Comparison of ENCODE assay signal across 8 cellular contexts in the genomic region with DNA sequence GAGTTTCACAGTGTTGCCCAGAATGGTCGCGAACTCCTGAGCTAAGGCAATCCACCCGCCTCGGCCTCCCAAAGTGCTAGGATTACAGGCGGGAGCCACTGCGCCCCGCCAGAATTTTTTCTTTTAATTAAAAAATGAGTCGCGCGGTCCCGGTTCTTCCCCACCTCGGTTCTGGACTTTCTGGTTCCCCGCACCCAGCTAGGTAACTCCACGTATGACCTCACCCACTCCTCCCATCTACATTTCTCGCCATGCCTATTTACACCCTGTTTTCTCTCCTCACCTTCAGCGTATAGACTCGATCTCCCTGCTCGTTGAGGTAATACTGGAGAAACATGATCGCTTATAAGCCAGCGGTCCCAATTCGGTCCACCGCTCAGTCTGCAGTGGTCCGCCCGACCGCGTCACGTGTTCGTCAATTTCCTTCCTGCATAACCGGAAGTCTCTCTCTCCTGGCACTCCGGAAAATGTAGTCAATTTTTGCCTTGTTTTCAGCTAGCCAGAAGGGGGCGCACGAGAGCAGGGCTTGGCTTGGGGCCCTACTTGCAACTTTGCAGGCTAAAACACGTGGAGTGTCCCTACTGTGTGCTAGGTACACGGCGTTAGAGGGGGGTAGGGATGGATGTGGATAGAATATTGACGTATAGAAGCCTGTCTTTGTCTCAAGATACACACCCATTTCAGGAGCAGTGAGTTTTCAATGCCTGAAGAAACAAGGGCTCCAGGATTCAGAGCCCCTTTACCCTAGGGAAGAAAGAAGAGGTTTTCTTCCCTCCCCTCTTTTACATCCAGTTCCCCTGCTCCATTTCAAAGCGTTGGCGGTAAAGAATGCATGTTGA. TPM values are rescaled to one million over a fixed set of nuclear protein-coding genes. Genes with fewer than 3 reads are reported as not detected.
DNase-seq lines count a peak whose midpoint lies in the region; ATAC-seq lines count a peak whose summit lies in the region.

A gene (minus strand): TSS at position 400 of the 839 bp plus-strand sequence. CDS start 63 bp downstream, at position 337.
A gene with protein sequence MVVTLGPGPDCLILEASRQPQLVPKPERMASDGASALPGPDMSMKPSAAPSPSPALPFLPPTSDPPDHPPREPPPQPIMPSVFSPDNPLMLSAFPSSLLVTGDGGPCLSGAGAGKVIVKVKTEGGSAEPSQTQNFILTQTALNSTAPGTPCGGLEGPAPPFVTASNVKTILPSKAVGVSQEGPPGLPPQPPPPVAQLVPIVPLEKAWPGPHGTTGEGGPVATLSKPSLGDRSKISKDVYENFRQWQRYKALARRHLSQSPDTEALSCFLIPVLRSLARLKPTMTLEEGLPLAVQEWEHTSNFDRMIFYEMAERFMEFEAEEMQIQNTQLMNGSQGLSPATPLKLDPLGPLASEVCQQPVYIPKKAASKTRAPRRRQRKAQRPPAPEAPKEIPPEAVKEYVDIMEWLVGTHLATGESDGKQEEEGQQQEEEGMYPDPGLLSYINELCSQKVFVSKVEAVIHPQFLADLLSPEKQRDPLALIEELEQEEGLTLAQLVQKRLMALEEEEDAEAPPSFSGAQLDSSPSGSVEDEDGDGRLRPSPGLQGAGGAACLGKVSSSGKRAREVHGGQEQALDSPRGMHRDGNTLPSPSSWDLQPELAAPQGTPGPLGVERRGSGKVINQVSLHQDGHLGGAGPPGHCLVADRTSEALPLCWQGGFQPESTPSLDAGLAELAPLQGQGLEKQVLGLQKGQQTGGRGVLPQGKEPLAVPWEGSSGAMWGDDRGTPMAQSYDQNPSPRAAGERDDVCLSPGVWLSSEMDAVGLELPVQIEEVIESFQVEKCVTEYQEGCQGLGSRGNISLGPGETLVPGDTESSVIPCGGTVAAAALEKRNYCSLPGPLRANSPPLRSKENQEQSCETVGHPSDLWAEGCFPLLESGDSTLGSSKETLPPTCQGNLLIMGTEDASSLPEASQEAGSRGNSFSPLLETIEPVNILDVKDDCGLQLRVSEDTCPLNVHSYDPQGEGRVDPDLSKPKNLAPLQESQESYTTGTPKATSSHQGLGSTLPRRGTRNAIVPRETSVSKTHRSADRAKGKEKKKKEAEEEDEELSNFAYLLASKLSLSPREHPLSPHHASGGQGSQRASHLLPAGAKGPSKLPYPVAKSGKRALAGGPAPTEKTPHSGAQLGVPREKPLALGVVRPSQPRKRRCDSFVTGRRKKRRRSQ (plus strand): TSS at position 579 of the 839 bp plus-strand sequence. CDS start 382 bp downstream, outside the sequence.

- DNase-seq in COR-L47 (lab: John Stamatoyannopoulos, UW), result peak; percentile 83
- DNase-seq in HS-5 (ENCODE audit: low read depth), result peak; percentile 68
- peak; percentile 56 for DNase-seq in NK-92 (lab: John Stamatoyannopoulos, UW; ENCODE audit: unreplicated experiment)
- peak; percentile 99 for DNase-seq in activated CD8-positive, alpha-beta memory T cell treated with anti-CD3 and anti-CD28 coated beads for 24 hours
- DNase-seq in mesenteric fat pad (ENCODE audit: low spot score), result peak; percentile 96
- DNase-seq in stimulated activated CD8-positive, alpha-beta memory T cell treated with anti-CD3 and anti-CD28 coated beads, Interleukin-15, amount 100 ng/mL, for 1 hour (ENCODE audit: low read depth), result peak; percentile 94

- peak within 1 kb of the TSS; percentile 74 for H3K4me3 ChIP-seq in endocrine pancreas (ENCODE audit: control insufficient read depth, insufficient read depth, low read length)

- no peaks in the 10 kb centered on the region for H3K27me3 ChIP-seq in endocrine pancreas (ENCODE audit: control insufficient read depth, insufficient read depth, low read length)

- H3K9ac ChIP-seq in endocrine pancreas (ENCODE audit: control insufficient read depth, insufficient read depth, low read length), result peak within 1 kb of the TSS; percentile 34

- peak; percentile 61 for ATAC-seq in GM19468 (IDR thresholded peaks at IDR 0.05; ENCODE audit: extremely low read depth, unreplicated experiment)

- H3K4me1 ChIP-seq in endocrine pancreas (ENCODE audit: control insufficient read depth, insufficient read depth, low read length), result peaks cover 5% of the 10 kb centered on the region

- H3K9me3 ChIP-seq in endocrine pancreas (ENCODE audit: control insufficient read depth, low read length), result no peaks in the 10 kb centered on the region

- H3K36me3 ChIP-seq in endocrine pancreas (ENCODE audit: control insufficient read depth, insufficient read depth, low read length), result no peaks in the 10 kb centered on the region

RNA-seq across cellular contexts. Expression of the first gene that starts in this region (rescaled TPM):
- 157 TPM for total RNA-seq in mesenteric fat pad

RNA-seq across cellular contexts. Expression of the second gene that starts in this region (rescaled TPM):
- total RNA-seq in mesenteric fat pad, result not detected

Comparison
In these comparisons a context has a peak if more than half of its experiments do, and no peak if none do; other contexts are left out.
1. Peak in every context shown above with its lines: DNase-seq, ATAC-seq and H3K4me3 ChIP-seq.